In the genomic region with DNA sequence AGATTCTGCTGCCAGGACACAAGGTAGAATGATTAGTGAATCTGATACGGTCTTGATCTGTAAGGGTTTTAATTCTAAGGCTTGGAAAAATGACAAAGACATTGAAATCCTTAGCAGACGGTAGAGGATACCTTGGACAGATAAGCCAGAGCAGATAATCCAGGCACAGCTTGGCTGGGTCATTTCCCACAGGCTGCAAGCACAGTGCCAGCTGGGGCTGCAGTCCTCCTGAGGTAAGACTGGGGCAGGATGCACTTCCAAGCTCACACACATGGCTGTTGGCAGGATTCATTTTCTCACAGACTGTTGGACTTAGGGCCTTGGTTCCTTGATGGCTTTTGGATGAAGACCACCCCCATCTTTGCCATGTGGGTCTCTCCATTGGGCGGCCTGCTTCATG, we compare ENCODE assay signal across 24 cellular contexts.
DNase-seq lines count a peak whose midpoint lies in the region; ATAC-seq and TF ChIP-seq lines count a peak whose summit lies in the region.
"Had no signal": no experiment of that assay in that cellular context is flagged by ENCODE, and none has a peak within 500 bp of the region (broad histone marks: within the 10 kb centered on the region; RNA-seq: fewer than 3 reads in every experiment).

No MANE protein-coding gene starts in this region.

- H3K9ac ChIP-seq in PC-3 (ENCODE audit: low read length) (no peak overlapping the region), mesendoderm (ENCODE audit: low read length) (no peak overlapping the region)

- no peak for TF ChIP-seq EP300 in sigmoid colon (IDR thresholded peaks at IDR 0.05)

- H3K9me3 ChIP-seq in PC-3 (ENCODE audit: low read length): no peaks in the 10 kb centered on the region
- no peaks in the 10 kb centered on the region for H3K9me3 ChIP-seq in PC-9 (ENCODE audit: insufficient read depth, low read depth)
- H3K9me3 ChIP-seq in sigmoid colon: no peaks in the 10 kb centered on the region
- H3K9me3 ChIP-seq: BE2C, mucosa of descending colon, Peyer's patch had no signal

- POLR2A ChIA-PET in PC-3 (lab: Charles Lee; ENCODE audit: unreplicated experiment): no interaction called here
- POLR2A ChIA-PET in PC-9 (lab: Charles Lee; ENCODE audit: unreplicated experiment): no interaction called here

- H3K79me2 ChIP-seq in PC-3 (ENCODE audit: low read length): no peaks in the 10 kb centered on the region
- no peaks in the 10 kb centered on the region for H3K79me2 ChIP-seq in mesendoderm (ENCODE audit: control insufficient read depth, insufficient read depth, low read length)
- no peaks in the 10 kb centered on the region for H3K79me2 ChIP-seq in PC-9 (ENCODE audit: low read depth)

- DNase-seq in NCI-H345 (lab: John Stamatoyannopoulos, UW) (peak; percentile 51), NCI-H345 treated with DMSO at 0.1 percent for 48 hours (lab: John Stamatoyannopoulos, UW; ENCODE audit: unreplicated experiment) (no peak), G401 (ENCODE audit: low spot score) (peak; percentile 51), PC-3 (no peak), mesendoderm (peak; percentile 30), PC-9 (no peak), sigmoid colon (no peak)
- DNase-seq: ACHN; activated CD4-positive, alpha-beta T cell treated with anti-CD3 and anti-CD28 coated beads, Interleukin-2, amount 10 ng/mL, durations not matched to agents 7 days and 5 days; activated effector memory CD4-positive, alpha-beta T cell treated with Interleukin-2 at 50 U/mL for 16 hours; activated naive CD8-positive, alpha-beta T cell treated with anti-CD3 and anti-CD28 coated beads for 36 hours; aorta; BE2C; CD8-positive, alpha-beta memory T cell; effector CD8-positive, alpha-beta T cell; GOT3; mucosa of descending colon; natural killer cell; NCI-H187; stimulated activated CD4-positive, alpha-beta T cell treated with anti-CD3 and anti-CD28 coated beads, Interleukin-4, amount 100 ng/mL, for 1 hour had no signal

- no peak overlapping the region for H3K18ac ChIP-seq in mesendoderm (ENCODE audit: low read length)

- no peak overlapping the region for H4K5ac ChIP-seq in mesendoderm (ENCODE audit: low read length)

- H3K4me3 ChIP-seq in PC-3 (ENCODE audit: low read length) (no peak overlapping the region), mesendoderm (ENCODE audit: low read length) (no peak overlapping the region), PC-9 (no peak overlapping the region), sigmoid colon (no peak overlapping the region)
- H3K4me3 ChIP-seq: lung, mucosa of descending colon, Peyer's patch, tibial nerve had no signal

- no peaks in the 10 kb centered on the region for H3K27me3 ChIP-seq in PC-3 (ENCODE audit: low read length)
- no peaks in the 10 kb centered on the region for H3K27me3 ChIP-seq in mesendoderm (ENCODE audit: insufficient read depth, low read length, poor library complexity)
- H3K27me3 ChIP-seq in PC-9 (ENCODE audit: insufficient read depth, low read depth): no peaks in the 10 kb centered on the region
- H3K27me3 ChIP-seq in sigmoid colon: no peaks in the 10 kb centered on the region
- H3K27me3 ChIP-seq: BE2C, Peyer's patch, tibial nerve had no signal

- H2AFZ ChIP-seq in PC-3 (ENCODE audit: low read length) (no peak overlapping the region), PC-9 (no peak overlapping the region)

- H2BK120ac ChIP-seq in mesendoderm (ENCODE audit: low read depth, low read length): no peak overlapping the region

- H2AK5ac ChIP-seq in mesendoderm (ENCODE audit: low read length): no peak overlapping the region

- H3K23ac ChIP-seq in mesendoderm (ENCODE audit: low read length): no peak overlapping the region

- H4K8ac ChIP-seq in mesendoderm (ENCODE audit: low read depth, low read length): no peak overlapping the region

- TF ChIP-seq CTCF in PC-3 (conservative IDR thresholded peaks at IDR 0.05; ENCODE audit: low read depth, low read length) (no peak), PC-9 (conservative IDR thresholded peaks at IDR 0.05) (no peak), sigmoid colon (IDR thresholded peaks at IDR 0.05) (no peak)

- H3K4me1 ChIP-seq in PC-3 (ENCODE audit: insufficient read depth, low read length) (peaks cover 16% of the 10 kb centered on the region), mesendoderm (ENCODE audit: control insufficient read depth, low read depth, low read length) (no peaks in the 10 kb centered on the region), PC-9 (replicated peaks; ENCODE audit: insufficient read depth) (no peaks in the 10 kb centered on the region), sigmoid colon (peaks cover 0 to 9% (median 4%) of the 10 kb centered on the region in 4 donors)
- H3K4me1 ChIP-seq: BE2C, Peyer's patch had no signal

- ATAC-seq in PC-3: peak; percentile 22; the same call in 1 of the 2 replicates
- ATAC-seq in GM19351 (IDR thresholded peaks at IDR 0.05; ENCODE audit: unreplicated experiment): no peak
- ATAC-seq: mucosa of descending colon, natural killer cell had no signal

- no peaks in the 10 kb centered on the region for H3F3A ChIP-seq in PC-3 (ENCODE audit: low read length, unreplicated experiment)
- H3F3A ChIP-seq in PC-9 (ENCODE audit: insufficient read depth, low read depth): no peaks in the 10 kb centered on the region

- CTCF ChIA-PET in PC-3 (lab: Charles Lee): no interaction called here
- CTCF ChIA-PET in PC-9 (lab: Charles Lee): no interaction called here

- TF ChIP-seq POLR2A in sigmoid colon (IDR thresholded peaks at IDR 0.05): no peak

- H3K4ac ChIP-seq in mesendoderm (ENCODE audit: low read depth, low read length): no peak overlapping the region

- BruUV-seq in PC-3 (replicated peaks; lab: Mats Ljungman, UMichigan) (no TSS peak), PC-9 (replicated peaks; lab: Mats Ljungman, UMichigan) (no TSS peak)

- no peak overlapping the region for H3K27ac ChIP-seq in PC-3 (ENCODE audit: low read length)
- H3K27ac ChIP-seq in mesendoderm (ENCODE audit: low read depth, low read length): no peak overlapping the region
- no peak overlapping the region for H3K27ac ChIP-seq in PC-9
- no peak overlapping the region for H3K27ac ChIP-seq in sigmoid colon
- H3K27ac ChIP-seq: Peyer's patch, tibial nerve had no signal

- H2BK5ac ChIP-seq in mesendoderm (ENCODE audit: low read length): peak overlapping the region; percentile 35

- H4K20me1 ChIP-seq in PC-3 (ENCODE audit: low read length): no peaks in the 10 kb centered on the region
- H4K20me1 ChIP-seq in PC-9 (ENCODE audit: insufficient read depth): no peaks in the 10 kb centered on the region

- no peaks in the 10 kb centered on the region for H3K79me1 ChIP-seq in mesendoderm (ENCODE audit: low read length)

- H3K36me3 ChIP-seq in PC-3 (ENCODE audit: low read depth, low read length) (no peaks in the 10 kb centered on the region), mesendoderm (ENCODE audit: control insufficient read depth, insufficient read depth, low read length) (no peaks in the 10 kb centered on the region), PC-9 (ENCODE audit: low read depth) (no peaks in the 10 kb centered on the region), sigmoid colon (no peaks in the 10 kb centered on the region)
- H3K36me3 ChIP-seq: BE2C, Peyer's patch, tibial nerve had no signal

- H3K9me2 ChIP-seq in PC-3 (replicated peaks; ENCODE audit: low read length) (no peaks in the 10 kb centered on the region), PC-9 (ENCODE audit: insufficient read depth) (no peaks in the 10 kb centered on the region; the same call in 1 of the 2 replicates)

- peak overlapping the region; percentile 26 for H3K56ac ChIP-seq in mesendoderm (ENCODE audit: low read length)

- in situ Hi-C loops in G401 (cut with HindIII; ENCODE audit: low sequenced_read_pairs): no loop called here

- no peak overlapping the region for H2BK15ac ChIP-seq in mesendoderm (replicated peaks; ENCODE audit: low read depth)

- no CpG with 5 or more reads among the region's 3 CpGs for WGBS in mesendoderm (ENCODE audit: extremely low coverage, insufficient coverage, low lambda C conversion rate)
- WGBS in sigmoid colon, 2 donors: 87 to 90% methylated on average over 3 of the region's 3 CpGs

- intact Hi-C loops in PC-3 (cut with micrococcal nuclease): no loop called here
- intact Hi-C loops in PC-9 (cut with micrococcal nuclease; ENCODE audit: unreplicated experiment): no loop called here
- intact Hi-C loops in sigmoid colon (cut with DNase I): no loop called here

- H3K4me2 ChIP-seq in PC-3 (ENCODE audit: low read length): 0 out of 2 replicates have a peak overlapping the region, but pooled peaks have one; percentile 11
- H3K4me2 ChIP-seq in mesendoderm (ENCODE audit: low read length): no peak overlapping the region
- no peak overlapping the region for H3K4me2 ChIP-seq in PC-9

Comparison
In these comparisons a context has a peak if more than half of its experiments do, and no peak if none do; other contexts are left out.
1. DNase-seq: peak in NCI-H345 (single experiment), G401 (single experiment) and mesendoderm (single experiment); none in NCI-H345 treated with DMSO at 0.1 percent for 48 hours (single experiment), PC-3 (single experiment), PC-9 (0 of 2) and sigmoid colon (single experiment).